Comparison of ENCODE assay signal across 18 cellular contexts in genomic region chr10:101222247-101222531, GRCh38. TPM values are rescaled to one million over a fixed set of nuclear protein-coding genes. Genes with fewer than 3 reads are reported as not detected.
"Had no signal": no experiment of that assay in that cellular context is flagged by ENCODE, and none has a peak within 500 bp of the region (broad histone marks: within the 10 kb centered on the region; RNA-seq: fewer than 3 reads in every experiment).

No MANE protein-coding gene starts in this region.

- H3K9me3 ChIP-seq: pancreas, uterus had no signal

- H3K4me3 Mint-ChIP-seq: activated T-helper 1 cell treated with anti-CD3 and anti-CD28 coated beads, Interleukin-12 subunit alpha, Interleukin-12 subunit beta, Interleukin-2, Interleukin-4 antibody, amounts not matched to agents 30 ng/mL and 10 ng/mL and 1 ng/mL, durations not matched to agents 14 hours and 24 hours and 36 hours; nephron progenitor cell had no signal

- H3K36me3 ChIP-seq: pancreas, uterus had no signal

- H3K36me3 Mint-ChIP-seq: brain, T-cell had no signal

- DNase-seq: activated B cell treated with CpG ODN at 0.5 μM for 24 hours; activated CD4-positive, alpha-beta T cell treated with anti-CD3 and anti-CD28 coated beads, Interleukin-2, amount 50 U/mL, for 4 hours; activated naive CD4-positive, alpha-beta T cell treated with Interleukin-2 at 50 U/mL for 16 hours; pancreas; stimulated activated CD4-positive, alpha-beta T cell treated with anti-CD3 and anti-CD28 coated beads, Interleukin-4, amount 100 ng/mL, for 1 hour; stimulated activated CD8-positive, alpha-beta memory T cell treated with anti-CD3 and anti-CD28 coated beads, Interleukin-4, amount 100 ng/mL, for 48 hours; T-cell; uterus had no signal

- H3K27ac Mint-ChIP-seq: activated B cell treated with CpG ODN at 0.5 μM for 24 hours; memory B cell; nephron progenitor cell; stimulated activated naive CD8-positive, alpha-beta T cell treated with anti-CD3 and anti-CD28 coated beads, Interleukin-15, Interleukin-2, amounts not matched to agents 100 ng/mL and 50 ng/mL, for 24 hours had no signal

- H3K4me3 ChIP-seq: SK-N-MC had no signal

- H3K27ac ChIP-seq: pancreas, SK-N-MC, uterus had no signal

- H3K9me3 Mint-ChIP-seq: activated B cell treated with CpG ODN at 0.5 μM for 24 hours; activated T-helper 1 cell treated with anti-CD3 and anti-CD28 coated beads, Interleukin-12 subunit alpha, Interleukin-12 subunit beta, Interleukin-2, Interleukin-4 antibody, amounts not matched to agents 30 ng/mL and 10 ng/mL and 1 ng/mL, durations not matched to agents 14 hours and 24 hours and 36 hours; stimulated activated naive CD8-positive, alpha-beta T cell treated with anti-CD3 and anti-CD28 coated beads, Interleukin-15, Interleukin-2, amounts not matched to agents 100 ng/mL and 50 ng/mL, for 24 hours; T-cell had no signal

RNA-seq across cellular contexts. Expression of gene LBX1, which starts 7.1 kb away (rescaled TPM):
- total RNA-seq: activated B cell treated with CpG ODN at 0.5 μM for 24 hours; activated T-helper 1 cell treated with anti-CD3 and anti-CD28 coated beads, Interleukin-12 subunit alpha, Interleukin-12 subunit beta, Interleukin-2, Interleukin-4 antibody, amounts not matched to agents 30 ng/mL and 10 ng/mL and 1 ng/mL, durations not matched to agents 14 hours and 24 hours and 36 hours; dermis microvascular lymphatic vessel endothelial cell; esophagus mucosa; left lobe of liver; pancreas; renal cortical epithelial cell; T-cell; uterus had no signal
- polyA plus RNA-seq: pancreas had no signal
